In the genomic region with DNA sequence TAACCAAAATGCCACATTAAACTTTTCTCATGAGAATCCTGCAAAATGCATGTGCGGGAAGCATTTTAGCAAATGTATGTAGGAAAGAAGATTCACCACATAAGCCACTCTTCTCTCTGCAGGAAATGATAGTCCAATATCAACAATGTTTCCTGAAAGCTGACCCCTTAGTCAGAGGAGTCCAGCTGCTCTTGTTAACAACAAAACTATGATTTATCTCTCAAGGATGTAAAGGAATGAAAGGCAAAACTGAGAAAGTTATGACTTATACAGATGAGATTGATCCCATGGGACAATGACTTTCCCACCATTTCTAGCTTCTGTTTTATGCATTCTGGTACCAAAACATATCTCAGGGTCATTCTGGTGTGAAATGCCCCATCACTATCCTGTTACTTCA, we compare ENCODE assay signal across 1 cellular context.
TF ChIP-seq lines count a peak whose summit lies in the region.

No MANE protein-coding gene starts in this region.

TF ChIP-seq in SK-N-SH treated with all-trans-retinoic acid at 6 μM for 48 hours, 23 proteins besides CTCF, POLR2A, EP300 and RAD21 (continued from another document):
- TF ChIP-seq BACH2 (CRISPR knock-in tag; IDR thresholded peaks at IDR 0.05; ENCODE audit: borderline replicate concordance) (no peak), ISL1 (CRISPR knock-in tag; IDR thresholded peaks at IDR 0.05) (no peak), CSRNP3 (CRISPR knock-in tag; IDR thresholded peaks at IDR 0.05) (no peak), GLIS3 (CRISPR knock-in tag; IDR thresholded peaks at IDR 0.05) (no peak), POU6F1 (CRISPR knock-in tag; IDR thresholded peaks at IDR 0.05; ENCODE audit: borderline replicate concordance, low read depth) (no peak)
